In genomic region chr6:26194329-26194701, GRCh38 we compare ENCODE assay signal across 8 cellular contexts.
DNase-seq lines count a peak whose midpoint lies in the region; ATAC-seq and TF ChIP-seq lines count a peak whose summit lies in the region.

No MANE protein-coding gene starts in this region.

- no peak for ATAC-seq in activated T-helper 17 cell treated with anti-CD3 and anti-CD28 coated beads, Interleukin-2, amount 50 U/mL, for 72 hours (replicated peaks)
- ATAC-seq in HG02884 (IDR thresholded peaks at IDR 0.05; ENCODE audit: unreplicated experiment) (no peak), HG02571 (IDR thresholded peaks at IDR 0.05; ENCODE audit: unreplicated experiment) (no peak)

- H3K23ac ChIP-seq in mesenchymal stem cell (ENCODE audit: low read length in 2 of 2), result no peak overlapping the region

- H4K91ac ChIP-seq in mesenchymal stem cell (ENCODE audit: low read length), result no peak overlapping the region

- no peak overlapping the region for H2BK12ac ChIP-seq in mesenchymal stem cell (ENCODE audit: low read length in 2 of 2)

- H2AFZ ChIP-seq in mesenchymal stem cell (ENCODE audit: low read depth, low read length), result no peak overlapping the region

- TF ChIP-seq POLR2A in uterus (IDR thresholded peaks at IDR 0.05), result no peak

- H3K4me2 ChIP-seq in mesenchymal stem cell (ENCODE audit: low read length, poor library complexity, severe bottlenecking), result no peak overlapping the region

- WGBS in mesenchymal stem cell, result 83% methylated on average over 2 of the region's 3 CpGs

- H3K9me3 Mint-ChIP-seq in activated T-helper 17 cell treated with anti-CD3 and anti-CD28 coated beads, Interleukin-2, amount 50 U/mL, for 72 hours, result no peaks in the 10 kb centered on the region

- peaks cover 13% of the 10 kb centered on the region for H3K4me1 Mint-ChIP-seq in activated T-helper 17 cell treated with anti-CD3 and anti-CD28 coated beads, Interleukin-2, amount 50 U/mL, for 72 hours

- H3K4ac ChIP-seq in mesenchymal stem cell (ENCODE audit: low read depth in 1 of 2, low read length in 2 of 2), result no peak overlapping the region

- H3K36me3 ChIP-seq in right atrium auricular region (no peaks in the 10 kb centered on the region), mesenchymal stem cell (ENCODE audit: control insufficient read depth in 1 of 2, insufficient read depth in 2 of 2, low read depth in 1 of 2, low read length in 2 of 2) (no peaks in the 10 kb centered on the region), uterus (no peaks in the 10 kb centered on the region)

- H2BK15ac ChIP-seq in mesenchymal stem cell (ENCODE audit: low read depth, poor library complexity, severe bottlenecking), result no peak overlapping the region

- intact Hi-C loops in cardiac septum (cut with DNase I), result no loop called here
- intact Hi-C loops in uterus (cut with DNase I; ENCODE audit: low total_unique reads), result loop anchor here (10.0 kb wide), 1 partner anchor 70 kb away; a partner anchor contains a TSS

- H3K27ac Mint-ChIP-seq in activated T-helper 17 cell treated with anti-CD3 and anti-CD28 coated beads, Interleukin-2, amount 50 U/mL, for 72 hours, result peak overlapping the region; percentile 99

- H3K79me1 ChIP-seq in mesenchymal stem cell (replicated peaks; ENCODE audit: low read length, poor library complexity, severe bottlenecking), result peaks cover 5% of the 10 kb centered on the region

- H3K9me3 ChIP-seq in right atrium auricular region (no peaks in the 10 kb centered on the region), mesenchymal stem cell (ENCODE audit: control insufficient read depth, low read length) (no peaks in the 10 kb centered on the region), uterus (no peaks in the 10 kb centered on the region)

- H4K8ac ChIP-seq in mesenchymal stem cell (ENCODE audit: low read length), result no peak overlapping the region

- peaks cover 42% of the 10 kb centered on the region for H3K36me3 Mint-ChIP-seq in activated T-helper 17 cell treated with anti-CD3 and anti-CD28 coated beads, Interleukin-2, amount 50 U/mL, for 72 hours (ENCODE audit: low read depth)

- H3K27me3 ChIP-seq in right atrium auricular region (no peaks in the 10 kb centered on the region), mesenchymal stem cell (ENCODE audit: control insufficient read depth in 1 of 2, insufficient read depth in 1 of 2, low read length in 2 of 2) (no peaks in the 10 kb centered on the region), uterus (peaks cover 0 to 3% of the 10 kb centered on the region in 2 donors)

- H3K18ac ChIP-seq in mesenchymal stem cell (ENCODE audit: low read depth in 1 of 2, low read length in 2 of 2), result no peak overlapping the region

- TF ChIP-seq CTCF in right atrium auricular region (IDR thresholded peaks at IDR 0.05) (no peak), uterus (IDR thresholded peaks at IDR 0.05) (no peak)

- peak overlapping the region; percentile 91 to 95 for H3K27ac ChIP-seq in right atrium auricular region
- no peak overlapping the region for H3K27ac ChIP-seq in mesenchymal stem cell (ENCODE audit: low read length, poor library complexity, severe bottlenecking)
- H3K27ac ChIP-seq in uterus, result peak overlapping the region; percentile 91 to 99

- H3K4me3 ChIP-seq in right atrium auricular region, result peak overlapping the region in 1 of 2 donors; percentile 64
- H3K4me3 ChIP-seq in mesenchymal stem cell (ENCODE audit: insufficient read depth in 1 of 2, low read depth in 1 of 2, low read length in 2 of 2), result no peak overlapping the region
- no peak overlapping the region for H3K4me3 ChIP-seq in uterus

- DNase-seq in right atrium auricular region (ENCODE audit: low spot score), result no peak
- no peak for DNase-seq in cardiac septum (ENCODE audit: low spot score)
- no peak for DNase-seq in mesenchymal stem cell
- DNase-seq in uterus, result no peak
- DNase-seq in cerebellar cortex (ENCODE audit: low spot score), result no peak

- no peak overlapping the region for H2AK5ac ChIP-seq in mesenchymal stem cell (ENCODE audit: low read length, severe bottlenecking)

- no peaks in the 10 kb centered on the region for H3K27me3 Mint-ChIP-seq in activated T-helper 17 cell treated with anti-CD3 and anti-CD28 coated beads, Interleukin-2, amount 50 U/mL, for 72 hours

- peak overlapping the region; percentile 99 for H3K4me3 Mint-ChIP-seq in activated T-helper 17 cell treated with anti-CD3 and anti-CD28 coated beads, Interleukin-2, amount 50 U/mL, for 72 hours

- H2BK5ac ChIP-seq in mesenchymal stem cell (ENCODE audit: low read depth, low read length, poor library complexity, severe bottlenecking), result no peak overlapping the region

- no peak overlapping the region for H3K14ac ChIP-seq in mesenchymal stem cell (ENCODE audit: low read length in 2 of 2)

- H3K4me1 ChIP-seq in right atrium auricular region (peaks cover 0 to 28% of the 10 kb centered on the region in 2 donors), mesenchymal stem cell (ENCODE audit: control insufficient read depth, insufficient read depth, low read depth, low read length) (peaks cover 5% of the 10 kb centered on the region), uterus (peaks cover 0 to 6% of the 10 kb centered on the region in 2 donors)

- H3K9ac ChIP-seq in mesenchymal stem cell (ENCODE audit: low read length), result peak overlapping the region; percentile 92

- no peak overlapping the region for H2BK120ac ChIP-seq in mesenchymal stem cell (ENCODE audit: low read depth, low read length)
